11 cellular contexts compared by ENCODE assay signal in the genomic region with DNA sequence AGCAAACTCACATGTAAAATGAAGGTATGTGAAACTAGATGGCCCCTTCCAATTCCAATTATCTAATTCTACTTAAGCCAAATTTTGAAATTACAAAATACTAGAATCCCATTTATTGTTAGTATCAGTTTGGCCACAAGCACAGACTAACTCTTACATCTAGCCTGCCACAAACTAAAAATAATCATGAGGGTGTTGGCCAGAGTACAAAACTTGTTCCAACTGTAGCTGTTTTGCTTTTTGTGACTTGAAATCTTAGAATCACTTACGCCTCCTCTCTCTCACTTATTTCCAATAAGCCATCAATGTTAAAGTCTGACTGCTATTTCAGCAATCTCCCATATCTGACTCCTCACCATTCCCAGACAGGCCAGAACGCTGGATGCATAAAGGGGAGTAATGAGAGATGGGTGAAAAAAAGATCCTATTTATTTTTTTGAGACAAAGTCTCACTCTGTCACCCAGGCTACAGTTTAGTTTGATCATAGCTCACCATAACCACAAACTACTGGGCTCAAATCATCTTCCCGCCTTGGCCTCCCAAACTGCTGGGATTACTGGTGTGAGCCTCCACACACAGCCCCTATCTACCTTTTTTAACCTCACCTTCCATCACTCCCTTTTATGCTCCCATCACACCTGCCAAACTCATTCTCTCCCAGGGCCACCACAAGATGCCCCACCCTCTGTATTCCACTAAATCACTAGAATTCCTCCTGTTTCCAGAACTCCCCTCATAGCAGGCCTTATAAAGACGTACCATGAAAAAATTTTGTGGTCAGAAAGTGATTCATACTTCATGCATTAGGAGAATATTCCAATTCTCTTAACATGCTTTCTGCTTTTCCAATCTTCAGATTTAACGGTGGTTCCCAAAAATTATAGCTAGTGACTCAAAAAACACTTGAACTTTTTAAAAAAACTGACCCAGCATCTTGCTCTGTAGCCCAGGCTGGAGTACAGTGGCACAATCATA.
DNase-seq lines count a peak whose midpoint lies in the region; ATAC-seq and TF ChIP-seq lines count a peak whose summit lies in the region.
"Had no signal": no experiment of that assay in that cellular context is flagged by ENCODE, and none has a peak within 500 bp of the region (broad histone marks: within the 10 kb centered on the region; RNA-seq: fewer than 3 reads in every experiment).

No MANE protein-coding gene starts in this region.

- no peaks in the 10 kb centered on the region for H3K9me3 Mint-ChIP-seq in stimulated activated naive CD8-positive, alpha-beta T cell treated with anti-CD3 and anti-CD28 coated beads, Interleukin-15, Interleukin-2, amounts not matched to agents 100 ng/mL and 50 ng/mL, for 24 hours
- H3K9me3 Mint-ChIP-seq: nephron progenitor cell had no signal

- H3K27me3 ChIP-seq in brain microvascular endothelial cell (replicated peaks), result no peaks in the 10 kb centered on the region

- TF ChIP-seq CTCF in brain microvascular endothelial cell (IDR thresholded peaks at IDR 0.05; ENCODE audit: low read depth, low read length, missing control alignments), result no peak

- peak overlapping the region; percentile 8 for H3K27ac ChIP-seq in brain microvascular endothelial cell
- H3K27ac ChIP-seq: A549 had no signal

- in situ Hi-C loops in brain microvascular endothelial cell (cut with HindIII; ENCODE audit: low pct_ligation_motif_present, low sequenced_read_pairs), result no loop called here

- H3K4me1 Mint-ChIP-seq in stimulated activated naive CD8-positive, alpha-beta T cell treated with anti-CD3 and anti-CD28 coated beads, Interleukin-15, Interleukin-2, amounts not matched to agents 100 ng/mL and 50 ng/mL, for 24 hours (ENCODE audit: low read depth), result peaks cover 17% of the 10 kb centered on the region
- H3K4me1 Mint-ChIP-seq: nephron progenitor cell had no signal

- peaks cover 5% of the 10 kb centered on the region for H3K36me3 Mint-ChIP-seq in stimulated activated naive CD8-positive, alpha-beta T cell treated with anti-CD3 and anti-CD28 coated beads, Interleukin-15, Interleukin-2, amounts not matched to agents 100 ng/mL and 50 ng/mL, for 24 hours (ENCODE audit: low read depth)

- peak overlapping the region; percentile 2 for H3K27ac Mint-ChIP-seq in stimulated activated naive CD8-positive, alpha-beta T cell treated with anti-CD3 and anti-CD28 coated beads, Interleukin-15, Interleukin-2, amounts not matched to agents 100 ng/mL and 50 ng/mL, for 24 hours
- H3K27ac Mint-ChIP-seq: nephron progenitor cell had no signal

- H3K4me3 ChIP-seq in brain microvascular endothelial cell (ENCODE audit: low read depth, low read length), result no peak overlapping the region
- H3K4me3 ChIP-seq: A549 had no signal

- H3K4me3 Mint-ChIP-seq in stimulated activated naive CD8-positive, alpha-beta T cell treated with anti-CD3 and anti-CD28 coated beads, Interleukin-15, Interleukin-2, amounts not matched to agents 100 ng/mL and 50 ng/mL, for 24 hours, result no peak overlapping the region
- H3K4me3 Mint-ChIP-seq: nephron progenitor cell had no signal

- DNase-seq in stimulated activated naive CD8-positive, alpha-beta T cell treated with anti-CD3 and anti-CD28 coated beads, Interleukin-15, Interleukin-2, amounts not matched to agents 100 U/mL and 50 U/mL, for 24 hours, result no peak
- peak; percentile 20 for DNase-seq in brain microvascular endothelial cell
- DNase-seq in kidney tubule cell (ENCODE audit: low spot score), result peak; percentile 9
- DNase-seq in CD1c-positive myeloid dendritic cell (ENCODE audit: extremely low spot score), result no peak
- no peak for DNase-seq in ecto neural progenitor cell (ENCODE audit: low spot score)
- no peak for DNase-seq in NCI-H345 (lab: John Stamatoyannopoulos, UW)
- DNase-seq in stimulated activated naive CD4-positive, alpha-beta T cell (lab: John Stamatoyannopoulos, UW), result no peak
- DNase-seq: cerebellar nuclear complex, nephron progenitor cell had no signal

- no peaks in the 10 kb centered on the region for H3K27me3 Mint-ChIP-seq in stimulated activated naive CD8-positive, alpha-beta T cell treated with anti-CD3 and anti-CD28 coated beads, Interleukin-15, Interleukin-2, amounts not matched to agents 100 ng/mL and 50 ng/mL, for 24 hours

- no peak for ATAC-seq in stimulated activated naive CD8-positive, alpha-beta T cell treated with anti-CD3 and anti-CD28 coated beads, Interleukin-15, Interleukin-2, amounts not matched to agents 100 U/mL and 50 U/mL, for 24 hours
- ATAC-seq: A549 had no signal

- H3K36me3 ChIP-seq in brain microvascular endothelial cell (replicated peaks), result no peaks in the 10 kb centered on the region

Comparison
In these comparisons a context has a peak if more than half of its experiments do, and no peak if none do; other contexts are left out.
1. DNase-seq: peak in brain microvascular endothelial cell (single experiment) and kidney tubule cell (single experiment); none in stimulated activated naive CD8-positive, alpha-beta T cell treated with anti-CD3 and anti-CD28 coated beads, Interleukin-15, Interleukin-2, amounts not matched to agents 100 U/mL and 50 U/mL, for 24 hours (single experiment), CD1c-positive myeloid dendritic cell (single experiment), ecto neural progenitor cell (single experiment), NCI-H345 (single experiment) and stimulated activated naive CD4-positive, alpha-beta T cell (0 of 6).